Comparison of ENCODE assay signal across 16 cellular contexts in the genomic region with DNA sequence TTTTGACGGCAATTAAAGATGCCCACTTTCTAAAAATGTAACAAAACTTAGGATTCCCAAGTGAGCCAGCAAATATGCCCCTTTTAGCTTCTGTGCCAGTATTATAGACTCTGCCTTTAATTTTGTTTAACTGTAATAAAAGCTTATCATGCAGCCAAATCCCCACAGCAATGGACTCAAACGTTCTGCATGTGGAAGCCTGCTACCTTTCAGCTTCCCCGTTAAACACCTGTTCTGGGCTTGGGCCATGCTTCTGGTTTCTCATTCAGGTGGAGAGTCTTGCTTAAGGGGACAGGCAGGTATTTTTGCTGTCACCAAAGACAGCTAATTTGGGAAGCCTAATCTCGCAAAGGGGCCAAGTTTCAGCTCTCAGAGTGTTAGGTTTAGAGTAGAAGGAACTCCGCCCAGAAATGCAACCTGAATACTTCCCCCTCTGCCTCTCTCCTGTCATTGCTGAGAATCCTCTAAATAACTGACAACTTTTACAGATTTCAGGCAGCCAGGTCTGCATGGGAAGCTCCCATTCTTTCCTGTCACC.
DNase-seq lines count a peak whose midpoint lies in the region; ATAC-seq and TF ChIP-seq lines count a peak whose summit lies in the region.
"Had no signal": no experiment of that assay in that cellular context is flagged by ENCODE, and none has a peak within 500 bp of the region (broad histone marks: within the 10 kb centered on the region; RNA-seq: fewer than 3 reads in every experiment).

No MANE protein-coding gene starts in this region.

- H3K4me3 Mint-ChIP-seq in activated CD8-positive, alpha-beta T cell treated with anti-CD3 and anti-CD28 coated beads for 36 hours = no peak overlapping the region
- H3K4me3 Mint-ChIP-seq: CD8-positive, alpha-beta T cell; H9 had no signal

- no peaks in the 10 kb centered on the region for H3K4me1 Mint-ChIP-seq in activated CD8-positive, alpha-beta T cell treated with anti-CD3 and anti-CD28 coated beads for 36 hours (ENCODE audit: low read depth)

- H3K4me1 ChIP-seq in Karpas-422 (ENCODE audit: low read length) (peaks cover 33% of the 10 kb centered on the region), OCI-LY3 (ENCODE audit: low read length) (peaks cover 26% of the 10 kb centered on the region), mucosa of descending colon (ENCODE audit: low read depth) (no peaks in the 10 kb centered on the region)

- H4K20me1 ChIP-seq in Karpas-422 (ENCODE audit: insufficient read depth, low read depth, low read length) (no peaks in the 10 kb centered on the region), OCI-LY3 (ENCODE audit: insufficient read depth, low read length) (no peaks in the 10 kb centered on the region)

- ATAC-seq in mucosa of descending colon = peak; percentile 66
- ATAC-seq in activated CD8-positive, alpha-beta T cell treated with anti-CD3 and anti-CD28 coated beads for 36 hours = no peak
- ATAC-seq in HG02938 (IDR thresholded peaks at IDR 0.05; ENCODE audit: unreplicated experiment) = no peak
- ATAC-seq: CD8-positive, alpha-beta T cell had no signal

- peak overlapping the region; percentile 93 for H2AFZ ChIP-seq in Karpas-422 (ENCODE audit: low read length)
- peak overlapping the region; percentile 95 for H2AFZ ChIP-seq in OCI-LY3 (ENCODE audit: low read depth, low read length)

- H3K4me3 ChIP-seq in Karpas-422 (ENCODE audit: low read length) (peak overlapping the region; percentile 43), OCI-LY3 (ENCODE audit: low read length) (peak overlapping the region; percentile 43), mucosa of descending colon (peak overlapping the region; percentile 6)
- H3K4me3 ChIP-seq: SJSA1 had no signal

- no peaks in the 10 kb centered on the region; the same call in 1 of the 2 replicates for H3K9me3 ChIP-seq in Karpas-422 (ENCODE audit: low read length)
- no peaks in the 10 kb centered on the region for H3K9me3 ChIP-seq in OCI-LY3 (ENCODE audit: insufficient read depth, low read length)
- H3K9me3 ChIP-seq in mucosa of descending colon = no peaks in the 10 kb centered on the region
- H3K9me3 ChIP-seq: SJSA1 had no signal

- CTCF ChIA-PET in activated CD8-positive, alpha-beta T cell treated with anti-CD3 and anti-CD28 coated beads for 36 hours (lab: Charles Lee) = no interaction called here

- H3K9me2 ChIP-seq in Karpas-422 (replicated peaks; ENCODE audit: insufficient read depth, low read length) = no peaks in the 10 kb centered on the region

- no peaks in the 10 kb centered on the region; the same call in 1 of the 2 replicates for H3K36me3 ChIP-seq in Karpas-422 (ENCODE audit: insufficient read depth, low read length)
- no peaks in the 10 kb centered on the region for H3K36me3 ChIP-seq in OCI-LY3 (replicated peaks; ENCODE audit: low read depth, low read length)
- H3K36me3 ChIP-seq in mucosa of descending colon (ENCODE audit: low read depth) = no peaks in the 10 kb centered on the region
- H3K36me3 ChIP-seq: SJSA1 had no signal

- H3K27ac Mint-ChIP-seq in activated CD8-positive, alpha-beta T cell treated with anti-CD3 and anti-CD28 coated beads for 36 hours = no peak overlapping the region
- H3K27ac Mint-ChIP-seq: CD8-positive, alpha-beta T cell; H9 had no signal

- H3K36me3 Mint-ChIP-seq in activated CD8-positive, alpha-beta T cell treated with anti-CD3 and anti-CD28 coated beads for 36 hours (ENCODE audit: low read depth) = no peaks in the 10 kb centered on the region
- H3K36me3 Mint-ChIP-seq: CD8-positive, alpha-beta T cell had no signal

- intact Hi-C loops in mucosa of descending colon (cut with DNase I, micrococcal nuclease) = no loop called here
- intact Hi-C loops in activated CD8-positive, alpha-beta T cell treated with anti-CD3 and anti-CD28 coated beads for 36 hours (cut with micrococcal nuclease) = no loop called here

- DNase-seq in DMS53 (lab: John Stamatoyannopoulos, UW) (peak; percentile 41), DMS53 treated with DMSO at 0.1 percent for 48 hours (lab: John Stamatoyannopoulos, UW; ENCODE audit: unreplicated experiment) (no peak), Karpas-422 (peak; percentile 66), mucosa of descending colon (no peak), DMS 273 (lab: John Stamatoyannopoulos, UW; ENCODE audit: unreplicated experiment) (no peak)
- DNase-seq in activated CD8-positive, alpha-beta T cell treated with anti-CD3 and anti-CD28 coated beads for 36 hours = no peak
- DNase-seq: CD8-positive, alpha-beta T cell; H9; NCI-H1048; NCI-H1930; NCI-H82; SW 1271 had no signal

- H3K9me3 Mint-ChIP-seq in activated CD8-positive, alpha-beta T cell treated with anti-CD3 and anti-CD28 coated beads for 36 hours = no peaks in the 10 kb centered on the region
- H3K9me3 Mint-ChIP-seq: CD8-positive, alpha-beta T cell; H9 had no signal

- H3K27me3 ChIP-seq in Karpas-422 (ENCODE audit: low read length) (no peaks in the 10 kb centered on the region), OCI-LY3 (ENCODE audit: low read depth, low read length) (no peaks in the 10 kb centered on the region)
- H3K27me3 ChIP-seq: SJSA1 had no signal

- no peaks in the 10 kb centered on the region for H3K27me3 Mint-ChIP-seq in activated CD8-positive, alpha-beta T cell treated with anti-CD3 and anti-CD28 coated beads for 36 hours

- no peaks in the 10 kb centered on the region for H3K79me2 ChIP-seq in Karpas-422 (ENCODE audit: low read length)
- H3K79me2 ChIP-seq in OCI-LY3 (ENCODE audit: low read length) = no peaks in the 10 kb centered on the region

- H3K4me2 ChIP-seq in Karpas-422 (ENCODE audit: low read depth, low read length, poor library complexity, severe bottlenecking) (peak overlapping the region; percentile 64), OCI-LY3 (ENCODE audit: low read length) (peak overlapping the region; percentile 64)

- H3K27ac ChIP-seq in Karpas-422 (ENCODE audit: low read length) (peak overlapping the region; percentile 74), OCI-LY3 (ENCODE audit: low read length) (no peak overlapping the region)
- H3K27ac ChIP-seq: 22Rv1, SJSA1 had no signal

- no peak for TF ChIP-seq CTCF in OCI-LY3 (IDR thresholded peaks at IDR 0.05; ENCODE audit: low read depth, low read length)
- TF ChIP-seq CTCF in mucosa of descending colon (IDR thresholded peaks at IDR 0.05) = no peak
- TF ChIP-seq CTCF in activated CD8-positive, alpha-beta T cell treated with anti-CD3 and anti-CD28 coated beads for 36 hours (IDR thresholded peaks at IDR 0.05) = no peak

- POLR2A ChIA-PET in activated CD8-positive, alpha-beta T cell treated with anti-CD3 and anti-CD28 coated beads for 36 hours (lab: Charles Lee) = no interaction called here

- H3K9ac ChIP-seq in Karpas-422 (ENCODE audit: low read length) = peak overlapping the region; percentile 34
- H3K9ac ChIP-seq in OCI-LY3 (ENCODE audit: low read length) = no peak overlapping the region

Comparison
In these comparisons a context has a peak if more than half of its experiments do, and no peak if none do; other contexts are left out.
1. DNase-seq: peak in DMS53 (single experiment) and Karpas-422 (single experiment); none in DMS53 treated with DMSO at 0.1 percent for 48 hours (single experiment), mucosa of descending colon (0 of 3), DMS 273 (single experiment) and activated CD8-positive, alpha-beta T cell treated with anti-CD3 and anti-CD28 coated beads for 36 hours (single experiment).
2. Peak in every context shown above with its lines, with median percentiles within 50 percentile points of each other: H3K4me3 ChIP-seq.